ENCODE assay signal across 2 cellular contexts in genomic region chr13:114279770-114280169, GRCh38.
TF ChIP-seq lines count a peak whose summit lies in the region.

No MANE protein-coding gene starts in this region.

TF ChIP-seq in SK-N-SH, 30 proteins besides CTCF, POLR2A, EP300 and RAD21 (continued from another document):
- no peak for TF ChIP-seq RXRA (IDR thresholded peaks at IDR 0.05; ENCODE audit: borderline replicate concordance, low read depth)
- no peak for TF ChIP-seq MEF2A (IDR thresholded peaks at IDR 0.05; ENCODE audit: borderline replicate concordance, low read depth)
- TF ChIP-seq NFIC (IDR thresholded peaks at IDR 0.05; ENCODE audit: borderline replicate concordance), result no peak
- TF ChIP-seq MAX (IDR thresholded peaks at IDR 0.05; ENCODE audit: low read depth), result no peak
- TF ChIP-seq FOXJ3 (CRISPR knock-in tag; IDR thresholded peaks at IDR 0.05), result no peak
- TF ChIP-seq, protein P1, sequence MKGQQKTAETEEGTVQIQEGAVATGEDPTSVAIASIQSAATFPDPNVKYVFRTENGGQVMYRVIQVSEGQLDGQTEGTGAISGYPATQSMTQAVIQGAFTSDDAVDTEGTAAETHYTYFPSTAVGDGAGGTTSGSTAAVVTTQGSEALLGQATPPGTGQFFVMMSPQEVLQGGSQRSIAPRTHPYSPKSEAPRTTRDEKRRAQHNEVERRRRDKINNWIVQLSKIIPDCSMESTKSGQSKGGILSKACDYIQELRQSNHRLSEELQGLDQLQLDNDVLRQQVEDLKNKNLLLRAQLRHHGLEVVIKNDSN (IDR thresholded peaks at IDR 0.05; ENCODE audit: borderline replicate concordance, low read depth), result no peak
- no peak for TF ChIP-seq GABPA (IDR thresholded peaks at IDR 0.05; ENCODE audit: low read depth)

TF ChIP-seq in SK-N-SH treated with all-trans-retinoic acid at 6 μM for 48 hours, 23 proteins besides CTCF, POLR2A, EP300 and RAD21 (continued from another document):
- TF ChIP-seq ZFP3 (CRISPR knock-in tag; IDR thresholded peaks at IDR 0.05), result no peak
- no peak for TF ChIP-seq TOX (CRISPR knock-in tag; IDR thresholded peaks at IDR 0.05; ENCODE audit: borderline replicate concordance)
- no peak for TF ChIP-seq ZNF70 (CRISPR knock-in tag; IDR thresholded peaks at IDR 0.05)
- TF ChIP-seq SNAI2 (CRISPR knock-in tag; IDR thresholded peaks at IDR 0.05), result no peak
- no peak for TF ChIP-seq CSRNP3 (CRISPR knock-in tag; IDR thresholded peaks at IDR 0.05)
- no peak for TF ChIP-seq ESRRG (CRISPR knock-in tag; IDR thresholded peaks at IDR 0.05)
- no peak for TF ChIP-seq TSHZ2 (CRISPR knock-in tag; IDR thresholded peaks at IDR 0.05)
- TF ChIP-seq, protein P2, sequence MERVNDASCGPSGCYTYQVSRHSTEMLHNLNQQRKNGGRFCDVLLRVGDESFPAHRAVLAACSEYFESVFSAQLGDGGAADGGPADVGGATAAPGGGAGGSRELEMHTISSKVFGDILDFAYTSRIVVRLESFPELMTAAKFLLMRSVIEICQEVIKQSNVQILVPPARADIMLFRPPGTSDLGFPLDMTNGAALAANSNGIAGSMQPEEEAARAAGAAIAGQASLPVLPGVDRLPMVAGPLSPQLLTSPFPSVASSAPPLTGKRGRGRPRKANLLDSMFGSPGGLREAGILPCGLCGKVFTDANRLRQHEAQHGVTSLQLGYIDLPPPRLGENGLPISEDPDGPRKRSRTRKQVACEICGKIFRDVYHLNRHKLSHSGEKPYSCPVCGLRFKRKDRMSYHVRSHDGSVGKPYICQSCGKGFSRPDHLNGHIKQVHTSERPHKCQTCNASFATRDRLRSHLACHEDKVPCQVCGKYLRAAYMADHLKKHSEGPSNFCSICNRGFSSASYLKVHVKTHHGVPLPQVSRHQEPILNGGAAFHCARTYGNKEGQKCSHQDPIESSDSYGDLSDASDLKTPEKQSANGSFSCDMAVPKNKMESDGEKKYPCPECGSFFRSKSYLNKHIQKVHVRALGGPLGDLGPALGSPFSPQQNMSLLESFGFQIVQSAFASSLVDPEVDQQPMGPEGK (CRISPR knock-in tag; IDR thresholded peaks at IDR 0.05; ENCODE audit: borderline replicate concordance), result no peak
- TF ChIP-seq RARB (CRISPR knock-in tag; IDR thresholded peaks at IDR 0.05), result no peak
- no peak for TF ChIP-seq ZC3H10 (CRISPR knock-in tag; IDR thresholded peaks at IDR 0.05)
- no peak for TF ChIP-seq CSDC2 (CRISPR knock-in tag; IDR thresholded peaks at IDR 0.05)
- TF ChIP-seq, protein P3, sequence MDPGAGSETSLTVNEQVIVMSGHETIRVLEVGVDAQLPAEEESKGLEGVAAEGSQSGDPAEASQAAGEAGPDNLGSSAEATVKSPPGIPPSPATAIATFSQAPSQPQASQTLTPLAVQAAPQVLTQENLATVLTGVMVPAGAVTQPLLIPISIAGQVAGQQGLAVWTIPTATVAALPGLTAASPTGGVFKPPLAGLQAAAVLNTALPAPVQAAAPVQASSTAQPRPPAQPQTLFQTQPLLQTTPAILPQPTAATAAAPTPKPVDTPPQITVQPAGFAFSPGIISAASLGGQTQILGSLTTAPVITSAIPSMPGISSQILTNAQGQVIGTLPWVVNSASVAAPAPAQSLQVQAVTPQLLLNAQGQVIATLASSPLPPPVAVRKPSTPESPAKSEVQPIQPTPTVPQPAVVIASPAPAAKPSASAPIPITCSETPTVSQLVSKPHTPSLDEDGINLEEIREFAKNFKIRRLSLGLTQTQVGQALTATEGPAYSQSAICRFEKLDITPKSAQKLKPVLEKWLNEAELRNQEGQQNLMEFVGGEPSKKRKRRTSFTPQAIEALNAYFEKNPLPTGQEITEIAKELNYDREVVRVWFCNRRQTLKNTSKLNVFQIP (CRISPR knock-in tag; IDR thresholded peaks at IDR 0.05; ENCODE audit: borderline replicate concordance, low read depth), result no peak
- no peak for TF ChIP-seq OSR1 (CRISPR knock-in tag; IDR thresholded peaks at IDR 0.05)
- TF ChIP-seq ZFP30 (CRISPR knock-in tag; IDR thresholded peaks at IDR 0.05), result no peak
- TF ChIP-seq BACH2 (CRISPR knock-in tag; IDR thresholded peaks at IDR 0.05; ENCODE audit: borderline replicate concordance), result no peak
- TF ChIP-seq TCF4 (CRISPR knock-in tag; IDR thresholded peaks at IDR 0.05; ENCODE audit: borderline replicate concordance), result no peak
- TF ChIP-seq ARNTL (CRISPR knock-in tag; IDR thresholded peaks at IDR 0.05; ENCODE audit: borderline replicate concordance, low read depth), result no peak
- TF ChIP-seq GLIS3 (CRISPR knock-in tag; IDR thresholded peaks at IDR 0.05), result no peak
